30 cellular contexts compared by ENCODE assay signal in the genomic region with DNA sequence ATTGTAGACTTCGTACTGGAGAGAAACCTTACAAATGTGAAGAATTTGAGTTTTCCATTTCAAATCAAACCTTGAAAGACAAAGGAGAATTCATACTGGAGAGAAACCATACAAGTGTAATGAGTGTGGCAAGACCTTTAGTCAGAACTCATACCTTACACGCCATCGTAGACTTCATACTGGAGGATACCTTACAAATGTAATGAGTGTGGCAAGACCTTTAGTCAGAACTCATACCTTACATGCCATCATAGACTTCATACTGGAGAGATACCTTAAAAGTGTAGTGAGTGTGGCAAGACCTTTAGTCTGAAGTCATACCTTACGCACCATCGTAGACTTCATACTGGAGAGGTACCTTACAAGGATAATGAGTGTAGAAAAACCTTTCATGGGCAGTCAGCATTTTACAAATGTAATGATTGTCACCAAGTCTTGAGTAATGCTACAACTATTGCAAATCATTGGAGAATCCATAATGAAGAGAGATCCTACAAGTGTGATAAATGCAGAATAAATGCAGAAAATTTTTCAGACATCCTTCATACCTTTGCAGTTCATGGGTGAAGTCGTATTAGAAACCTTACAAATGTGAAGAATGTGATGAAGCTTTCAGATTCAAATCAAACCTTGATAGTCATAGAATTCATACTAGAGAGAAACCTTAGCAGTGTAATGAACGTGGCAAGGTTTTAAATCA.
"Had no signal": no experiment of that assay in that cellular context is flagged by ENCODE, and none has a peak within 500 bp of the region (broad histone marks: within the 10 kb centered on the region; RNA-seq: fewer than 3 reads in every experiment).

No MANE protein-coding gene starts in this region.

- H3K4me1 Mint-ChIP-seq: memory B cell; mesothelial cell of epicardium; naive thymus-derived CD4-positive, alpha-beta T cell; nephron; neural progenitor cell; stimulated activated effector memory CD8-positive, alpha-beta T cell treated with anti-CD3 and anti-CD28 coated beads, Interleukin-12 subunit alpha, Interleukin-12 subunit beta, amount 100 ng/mL, for 72 hours had no signal

- ATAC-seq: foreskin keratinocyte; gastroesophageal sphincter; heart left ventricle; left colon; lower lobe of right lung; mucosa of descending colon; naive thymus-derived CD4-positive, alpha-beta T cell; stimulated activated effector memory CD8-positive, alpha-beta T cell treated with anti-CD3 and anti-CD28 coated beads, Interleukin-12 subunit alpha, Interleukin-12 subunit beta, amount 100 ng/mL, for 72 hours had no signal

- H3K27me3 ChIP-seq: dorsolateral prefrontal cortex, esophagus muscularis mucosa, foreskin keratinocyte, gastroesophageal sphincter, heart left ventricle, neural progenitor cell, right atrium auricular region, sigmoid colon, stomach, testis, tibial artery, upper lobe of left lung had no signal

- H3K4me1 ChIP-seq: esophagus muscularis mucosa, foreskin keratinocyte, gastroesophageal sphincter, heart left ventricle, left ventricle myocardium inferior, lower lobe of right lung, neural progenitor cell, prostate gland, right atrium auricular region, sigmoid colon, stomach, testis, tibial artery, upper lobe of left lung had no signal

- DNase-seq: dorsolateral prefrontal cortex; effector CD4-positive, alpha-beta T cell; foreskin keratinocyte; heart left ventricle; hippocampal formation; islet precursor cell; kidney glomerular epithelial cell; left colon; left ventricle myocardium inferior; lower lobe of right lung; mucosa of descending colon; naive thymus-derived CD4-positive, alpha-beta T cell; sigmoid colon; stimulated activated CD4-positive, alpha-beta T cell treated with anti-CD3 and anti-CD28 coated beads, Interleukin-2, amount 100 ng/mL, for 24 hours; stimulated activated CD4-positive, alpha-beta T cell treated with anti-CD3 and anti-CD28 coated beads, Interleukin-4, amount 100 ng/mL, for 24 hours; stimulated activated naive CD4-positive, alpha-beta T cell treated with Interleukin-2 at 50 U/mL for 16 hours; stomach; substantia nigra; testis; tibial artery; upper lobe of left lung had no signal

- H3K4me3 Mint-ChIP-seq: memory B cell; mesothelial cell of epicardium; nephron; neural progenitor cell; stimulated activated effector memory CD8-positive, alpha-beta T cell treated with anti-CD3 and anti-CD28 coated beads, Interleukin-12 subunit alpha, Interleukin-12 subunit beta, amount 100 ng/mL, for 72 hours had no signal

- H3K27ac ChIP-seq: dorsolateral prefrontal cortex, esophagus muscularis mucosa, foreskin keratinocyte, gastroesophageal sphincter, heart left ventricle, left ventricle myocardium inferior, lower lobe of right lung, neural progenitor cell, prostate gland, right atrium auricular region, sigmoid colon, stomach, testis, tibial artery, upper lobe of left lung had no signal

- H3K27me3 Mint-ChIP-seq: memory B cell; naive thymus-derived CD4-positive, alpha-beta T cell had no signal

- H3K4me2 ChIP-seq: neural progenitor cell had no signal

- H3K27ac Mint-ChIP-seq: memory B cell; mesothelial cell of epicardium; naive thymus-derived CD4-positive, alpha-beta T cell; nephron; neural progenitor cell; stimulated activated effector memory CD8-positive, alpha-beta T cell treated with anti-CD3 and anti-CD28 coated beads, Interleukin-12 subunit alpha, Interleukin-12 subunit beta, amount 100 ng/mL, for 72 hours had no signal

- H2AFZ ChIP-seq: neural progenitor cell had no signal

- H3K9ac ChIP-seq: neural progenitor cell had no signal

- H3K9me3 ChIP-seq: prostate gland, testis had no signal

- H3K4me3 ChIP-seq: dorsolateral prefrontal cortex, esophagus muscularis mucosa, gastroesophageal sphincter, heart left ventricle, left ventricle myocardium inferior, lower lobe of right lung, mucosa of descending colon, neural progenitor cell, prostate gland, right atrium auricular region, sigmoid colon, stomach, testis, tibial artery, upper lobe of left lung had no signal
